In the genomic region with DNA sequence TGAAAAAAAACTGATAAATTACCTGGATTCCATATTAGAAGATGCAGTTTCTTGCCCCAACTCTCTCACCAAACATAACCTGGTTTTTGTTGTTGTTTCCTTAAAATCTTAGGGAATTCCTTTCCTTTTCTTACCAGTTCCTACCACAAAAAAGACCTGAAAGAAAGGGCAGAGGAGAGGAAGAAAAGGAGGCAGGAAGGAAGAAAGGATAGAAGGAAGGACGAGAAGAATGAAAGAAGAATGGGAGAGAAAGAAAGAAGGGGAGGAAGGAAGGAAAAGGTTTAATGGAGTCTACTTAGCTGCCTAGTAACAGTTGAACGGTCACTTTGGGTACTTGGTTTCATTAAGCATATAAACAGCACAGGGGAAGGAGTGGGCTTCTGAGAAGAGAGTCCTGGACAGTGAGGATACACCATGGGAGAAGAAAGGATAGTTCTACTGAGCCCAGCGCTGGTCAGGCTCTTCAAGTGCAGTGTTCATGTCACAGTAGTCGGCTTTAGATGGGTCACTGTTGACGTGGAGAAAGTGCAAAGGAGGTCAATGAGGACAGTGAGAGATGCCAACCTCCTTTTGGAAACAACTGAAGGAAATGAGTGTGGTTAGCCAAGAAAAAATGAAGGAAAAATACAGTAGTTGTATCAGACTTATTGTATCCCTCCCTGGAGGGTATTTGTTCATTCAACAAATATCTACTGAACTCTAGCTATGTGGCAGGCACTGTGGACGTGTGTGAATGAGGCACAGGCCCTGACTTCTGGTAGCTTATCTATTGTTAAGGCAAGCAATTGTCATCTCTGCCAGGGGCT, we compare ENCODE assay signal across 8 cellular contexts. TPM values are rescaled to one million over a fixed set of nuclear protein-coding genes. Genes with fewer than 3 reads are reported as not detected.
DNase-seq lines count a peak whose midpoint lies in the region; ATAC-seq and TF ChIP-seq lines count a peak whose summit lies in the region.

No MANE protein-coding gene starts in this region.

- H3K4me3 ChIP-seq in heart left ventricle (peak overlapping the region in 11 of 12 donors; percentile 84 to 100 (median 97)), mesodermal cell (ENCODE audit: extremely low read depth, insufficient read depth, low read length, poor library complexity, severe bottlenecking) (peak overlapping the region; percentile 93), aorta (ENCODE audit: low read length in 2 of 2) (peak overlapping the region in 1 of 2 donors; percentile 38)

- 40 to 55% (median 47%) methylated on average over 6 of the region's 6 CpGs for WGBS in heart left ventricle, 4 donors
- WGBS in mesodermal cell (ENCODE audit: insufficient coverage in 2 of 2), 2 experiments: 89 to 91% methylated on average over 5 of the region's 6 CpGs
- WGBS in aorta, 2 donors: 33 to 38% methylated on average over 6 of the region's 6 CpGs

- peak in 2 of 5 donors; percentile 26 to 30 for DNase-seq in heart left ventricle
- DNase-seq in Right ventricle myocardium superior: no peak
- DNase-seq in aorta: no peak
- no peak for DNase-seq in central memory CD4-positive, alpha-beta T cell
- no peak for DNase-seq in LoVo (ENCODE audit: low spot score)

- H3K27ac ChIP-seq in heart left ventricle: peak overlapping the region; percentile 86 to 97 (median 94)
- H3K27ac ChIP-seq in mesodermal cell (ENCODE audit: low read depth, low read length, severe bottlenecking): peak overlapping the region; percentile 73
- peak overlapping the region; percentile 72 to 98 for H3K27ac ChIP-seq in aorta (ENCODE audit: low read depth in 1 of 2, low read length in 2 of 2)

- H3K9me3 Mint-ChIP-seq in brain: peaks cover 0 to 6% (median 0%) of the 10 kb centered on the region in 5 experiments

- H3K4me1 Mint-ChIP-seq in brain: peaks cover 34% of the 10 kb centered on the region

- H3K9me3 ChIP-seq in heart left ventricle (peaks cover 0 to 10% (median 0%) of the 10 kb centered on the region in 12 donors), mesodermal cell (ENCODE audit: control insufficient read depth, low read length) (no peaks in the 10 kb centered on the region), aorta (ENCODE audit: control insufficient read depth, low read length) (no peaks in the 10 kb centered on the region)

- peak overlapping the region; percentile 2 to 95 (median 65) for H3K27ac Mint-ChIP-seq in brain

- H3K4me1 ChIP-seq in heart left ventricle: peaks cover 0 to 56% (median 44%) of the 10 kb centered on the region in 12 donors
- H3K4me1 ChIP-seq in mesodermal cell (ENCODE audit: control insufficient read depth, insufficient read depth, low read length, poor library complexity, severe bottlenecking): peaks cover 31% of the 10 kb centered on the region
- no peaks in the 10 kb centered on the region for H3K4me1 ChIP-seq in aorta (ENCODE audit: control insufficient read depth in 1 of 2, insufficient read depth in 2 of 2, low read length in 2 of 2)

- H3K36me3 ChIP-seq in heart left ventricle: no peaks in the 10 kb centered on the region
- H3K36me3 ChIP-seq in mesodermal cell (ENCODE audit: control insufficient read depth, insufficient read depth, low read length): no peaks in the 10 kb centered on the region
- no peaks in the 10 kb centered on the region for H3K36me3 ChIP-seq in aorta (ENCODE audit: control insufficient read depth in 1 of 2, insufficient read depth in 2 of 2, low read length in 1 of 2)

- TF ChIP-seq POLR2A in heart left ventricle (IDR thresholded peaks at IDR 0.05): no peak

- peak overlapping the region; percentile 78 to 92 (median 84) for H3K4me3 Mint-ChIP-seq in brain

- ATAC-seq in heart left ventricle (peak in 1 of 4 donors; percentile 3), Right ventricle myocardium superior (ENCODE audit: poor library complexity) (no peak), aorta (ENCODE audit: low FRiP score) (no peak), GM21528 (IDR thresholded peaks at IDR 0.05; ENCODE audit: low FRiP score, unreplicated experiment) (no peak)

- TF ChIP-seq CTCF in heart left ventricle (IDR thresholded peaks at IDR 0.05): no peak
- TF ChIP-seq CTCF in brain (conservative IDR thresholded peaks at IDR 0.05): no peak

- H3K27me3 Mint-ChIP-seq in brain: peaks cover 11% of the 10 kb centered on the region

- intact Hi-C loops in heart left ventricle (cut with DNase I) (loop anchor here in 6 of 10 donors (1.0 to 10.0 kb wide), 5 partner anchors 149 to 361 kb away; partner anchors contain the start of gene PDGFRA (in 1 of the 6)), Right ventricle myocardium superior (cut with DNase I) (no loop called here), aorta (cut with DNase I) (loop anchor here (10.0 kb wide), 3 partner anchors 99 to 351 kb away; partner anchors contain the start of gene PDGFRA (in 2 of the 2))

- H3K27me3 ChIP-seq in heart left ventricle (no peaks in the 10 kb centered on the region), aorta (ENCODE audit: control insufficient read depth in 1 of 2, insufficient read depth in 2 of 2, low read length in 1 of 2) (no peaks in the 10 kb centered on the region)

- H3K36me3 Mint-ChIP-seq in brain: no peaks in the 10 kb centered on the region

RNA-seq across cellular contexts. Expression of gene CHIC2, which starts 1.1 kb away (rescaled TPM):
- total RNA-seq in heart left ventricle (10 to 100 TPM in 6 of 9 donors, 1 to 10 TPM in 3; 5.5 to 17.3 (median 11.2) TPM), Right ventricle myocardium superior (8.6 TPM), aorta (10 to 100 TPM; 31.8 to 31.9 TPM)
- polyA plus RNA-seq in heart left ventricle (10 to 100 TPM in 1 of 2 donors, 1 to 10 TPM in 1; 5.9 to 17.8 TPM), brain (ENCODE audit: insufficient read depth, low read depth, low replicate concordance) (11.3 TPM), aorta (10 to 100 TPM; 18.4 to 23.7 TPM)
- polyA plus RNA-seq in mesodermal cell (2013, experiment 1 of 2): 27.4 TPM
- polyA plus RNA-seq in mesodermal cell (2013, experiment 2 of 2): 29.9 TPM

RNA-seq across cellular contexts. Expression of gene GSX2, which starts 34.5 kb away (rescaled TPM):
- not detected for total RNA-seq in heart left ventricle
- polyA plus RNA-seq in heart left ventricle: under 1 TPM in 1 of 2 donors, not detected in 1; 0.04 TPM
- not detected for total RNA-seq in Right ventricle myocardium superior
- polyA plus RNA-seq in brain (ENCODE audit: insufficient read depth, low read depth, low replicate concordance): 0.19 TPM
- 0.88 TPM for polyA plus RNA-seq in mesodermal cell (2013, experiment 1 of 2)
- 0.96 TPM for polyA plus RNA-seq in mesodermal cell (2013, experiment 2 of 2)
- not detected for total RNA-seq in aorta
- not detected for polyA plus RNA-seq in aorta
